Comparison of ENCODE assay signal across 27 cellular contexts in genomic region chr14:94395900-94396574, GRCh38. TPM values are rescaled to one million over a fixed set of nuclear protein-coding genes. Genes with fewer than 3 reads are reported as not detected.
DNase-seq lines count a peak whose midpoint lies in the region; ATAC-seq, FAIRE-seq and TF ChIP-seq lines count a peak whose summit lies in the region.
"Had no signal": no experiment of that assay in that cellular context is flagged by ENCODE, and none has a peak within 500 bp of the region (broad histone marks: within the 10 kb centered on the region; RNA-seq: fewer than 3 reads in every experiment).

No MANE protein-coding gene starts in this region.

- H3K79me2 ChIP-seq in HepG2 (ENCODE audit: insufficient read depth, low read length): peaks cover 3% of the 10 kb centered on the region

- H3K9ac ChIP-seq in HepG2 (ENCODE audit: insufficient read depth, low read depth, low read length): peak overlapping the region; percentile 72

- H4K20me1 ChIP-seq in HepG2 (ENCODE audit: insufficient read depth, low read length): no peaks in the 10 kb centered on the region

- intact Hi-C loops in activated CD4-positive, alpha-beta T cell treated with anti-CD3 and anti-CD28 coated beads for 36 hours (cut with DNase I, micrococcal nuclease): loop anchor here in 1 of 2 experiments (2.0 to 10.0 kb wide), 2 partner anchors 53 to 421 kb away; partner anchors contain the start of gene ASB2
- intact Hi-C loops in activated CD4-positive, alpha-beta T cell treated with anti-CD3 and anti-CD28 coated beads, Interleukin-2, amount 10 ng/mL, durations not matched to agents 24 days and 14 days (cut with micrococcal nuclease): loop anchor here (10.0 kb wide), 2 partner anchors 371 to 421 kb away; partner anchors contain the start of genes ASB2 and OTUB2
- intact Hi-C loops in HepG2 (cut with micrococcal nuclease; ENCODE audit: unreplicated experiment) (no loop called here), upper lobe of right lung (cut with DNase I) (no loop called here), natural killer cell (cut with micrococcal nuclease) (no loop called here), esophagus squamous epithelium (cut with DNase I) (no loop called here)

- no TSS peak for BruUV-seq in HepG2 (replicated peaks; lab: Mats Ljungman, UMichigan)

- CTCF ChIA-PET in activated CD4-positive, alpha-beta T cell treated with anti-CD3 and anti-CD28 coated beads for 36 hours (lab: Charles Lee): interaction anchor here (2.2 kb wide), 1 partner anchor 54 kb away, joined by 5 read pairs; no protein-coding TSS in a partner anchor
- CTCF ChIA-PET in HepG2 (lab: Yijun Ruan, JAX; ENCODE audit: low intra/inter-chr PET ratio, low total read pairs): no interaction called here

- H2AFZ ChIP-seq in HepG2 (ENCODE audit: low read length): no peak overlapping the region

- peak overlapping the region; percentile 87 for H3K27ac ChIP-seq in HepG2 (ENCODE audit: extremely low read length, insufficient read depth, low read length)
- H3K27ac ChIP-seq in upper lobe of right lung: peak overlapping the region; percentile 47
- no peak overlapping the region for H3K27ac ChIP-seq in esophagus squamous epithelium
- H3K27ac ChIP-seq: epithelial cell of prostate, right atrium auricular region, SK-N-MC, vagina had no signal

- 7% methylated on average over 4 of the region's 5 CpGs for WGBS in HepG2 (ENCODE audit: low lambda C conversion rate)
- WGBS in esophagus squamous epithelium, 2 donors: 45 to 67% methylated on average over 2 to 5 of the region's 5 CpGs

- H3K27ac Mint-ChIP-seq in activated CD4-positive, alpha-beta T cell treated with anti-CD3 and anti-CD28 coated beads for 36 hours: peak overlapping the region; percentile 95
- no peak overlapping the region for H3K27ac Mint-ChIP-seq in activated CD4-positive, alpha-beta T cell treated with anti-CD3 and anti-CD28 coated beads, Interleukin-2, amount 10 ng/mL, durations not matched to agents 24 days and 14 days
- no peak overlapping the region for H3K27ac Mint-ChIP-seq in natural killer cell
- H3K27ac Mint-ChIP-seq: T-helper 2 cell treated with Interferon-gamma antibody and Interleukin-4, amounts not matched to agents 5 μg/mL and 100 μg/mL, for 36 hours had no signal

- TF ChIP-seq EP300 in HepG2 (IDR thresholded peaks at IDR 0.05; ENCODE audit: low read depth in 2 of 2, low read length in 2 of 2): peak; percentile 96 to 99
- TF ChIP-seq EP300 in HepG2 (CRISPR knock-in tag; IDR thresholded peaks at IDR 0.05; ENCODE audit: borderline replicate concordance): peak; percentile 96

- no peak for DNase-seq in activated CD4-positive, alpha-beta T cell treated with anti-CD3 and anti-CD28 coated beads for 36 hours
- DNase-seq in activated CD4-positive, alpha-beta T cell treated with anti-CD3 and anti-CD28 coated beads, Interleukin-2, amount 10 ng/mL, durations not matched to agents 24 days and 14 days: no peak
- DNase-seq in SHP77 (lab: John Stamatoyannopoulos, UW) (peak; percentile 53 to 73), HepG2 (ENCODE audit: low spot score) (peak; percentile 99), upper lobe of right lung (no peak), natural killer cell (no peak), esophagus squamous epithelium (lab: John Stamatoyannopoulos, UW) (no peak)
- DNase-seq: activated CD8-positive, alpha-beta memory T cell treated with anti-CD3 and anti-CD28 coated beads for 24 hours; activated naive CD4-positive, alpha-beta T cell treated with anti-CD3 and anti-CD28 coated beads, Interleukin-2, amount 50 U/mL, for 16 hours; activated T-cell treated with anti-CD3 and anti-CD28 coated beads, Interleukin-2, amount 50 U/mL, for 48 hours; anterior cingulate cortex; BE2C; caudate nucleus; foreskin fibroblast; hypothalamus; mammary epithelial cell; NCI-H2171 treated with DMSO at 0.1 percent for 48 hours; nucleus accumbens had no signal

- H3K4me3 Mint-ChIP-seq in activated CD4-positive, alpha-beta T cell treated with anti-CD3 and anti-CD28 coated beads for 36 hours: no peak overlapping the region
- no peak overlapping the region for H3K4me3 Mint-ChIP-seq in activated CD4-positive, alpha-beta T cell treated with anti-CD3 and anti-CD28 coated beads, Interleukin-2, amount 10 ng/mL, durations not matched to agents 24 days and 14 days
- H3K4me3 Mint-ChIP-seq in natural killer cell: no peak overlapping the region
- H3K4me3 Mint-ChIP-seq: T-helper 2 cell treated with Interferon-gamma antibody and Interleukin-4, amounts not matched to agents 5 μg/mL and 100 μg/mL, for 36 hours had no signal

- in situ Hi-C loops in HepG2 (cut with HindIII; ENCODE audit: extremely low pct_ligation_motif_present, low pct_unique_long_range_greater_than_20kb): no loop called here

- H3K9me3 ChIP-seq in HepG2 (ENCODE audit: low read length) (no peaks in the 10 kb centered on the region), upper lobe of right lung (no peaks in the 10 kb centered on the region), esophagus squamous epithelium (no peaks in the 10 kb centered on the region)
- H3K9me3 ChIP-seq: BE2C, right atrium auricular region, vagina had no signal

- H3K27me3 Mint-ChIP-seq in activated CD4-positive, alpha-beta T cell treated with anti-CD3 and anti-CD28 coated beads for 36 hours: peaks cover 14% of the 10 kb centered on the region
- peaks cover 11% of the 10 kb centered on the region for H3K27me3 Mint-ChIP-seq in activated CD4-positive, alpha-beta T cell treated with anti-CD3 and anti-CD28 coated beads, Interleukin-2, amount 10 ng/mL, durations not matched to agents 24 days and 14 days
- H3K27me3 Mint-ChIP-seq in natural killer cell (ENCODE audit: low read depth in 2 of 2): peaks cover 11 to 47% of the 10 kb centered on the region in 2 donors

- TF ChIP-seq RAD21 in HepG2 (CRISPR knock-in tag; IDR thresholded peaks at IDR 0.05): peak; percentile 34; the same call in 1 of the 2 replicates

- ATAC-seq in activated CD4-positive, alpha-beta T cell treated with anti-CD3 and anti-CD28 coated beads for 36 hours: no peak
- ATAC-seq in HepG2: peak; percentile 91
- peak; percentile 53 for ATAC-seq in upper lobe of right lung
- no peak for ATAC-seq in natural killer cell
- no peak for ATAC-seq in HG03442 (IDR thresholded peaks at IDR 0.05; ENCODE audit: unreplicated experiment)

- peak overlapping the region; percentile 87 for H3K4me2 ChIP-seq in HepG2 (ENCODE audit: low read depth, low read length)

- H3K36me3 ChIP-seq in HepG2 (replicated peaks in 1 of 2; ENCODE audit: control insufficient read depth in 1 of 2, insufficient read depth in 2 of 2, low read length in 2 of 2): no peaks in the 10 kb centered on the region
- H3K36me3 ChIP-seq in upper lobe of right lung: no peaks in the 10 kb centered on the region
- H3K36me3 ChIP-seq in esophagus squamous epithelium: no peaks in the 10 kb centered on the region
- H3K36me3 ChIP-seq: BE2C, right atrium auricular region, vagina had no signal

- no peaks in the 10 kb centered on the region for H3K9me3 Mint-ChIP-seq in activated CD4-positive, alpha-beta T cell treated with anti-CD3 and anti-CD28 coated beads for 36 hours (ENCODE audit: low read depth)
- H3K9me3 Mint-ChIP-seq in activated CD4-positive, alpha-beta T cell treated with anti-CD3 and anti-CD28 coated beads, Interleukin-2, amount 10 ng/mL, durations not matched to agents 24 days and 14 days: no peaks in the 10 kb centered on the region
- no peaks in the 10 kb centered on the region for H3K9me3 Mint-ChIP-seq in natural killer cell
- H3K9me3 Mint-ChIP-seq: T-helper 2 cell treated with Interferon-gamma antibody and Interleukin-4, amounts not matched to agents 5 μg/mL and 100 μg/mL, for 36 hours had no signal

- TF ChIP-seq POLR2A in HepG2 (IDR thresholded peaks at IDR 0.05; ENCODE audit: insufficient read depth in 1 of 2, low read depth in 2 of 2, low read length in 2 of 2): peak; percentile 55 to 59; a peak in 3 of 4 replicates
- TF ChIP-seq POLR2A in esophagus squamous epithelium (IDR thresholded peaks at IDR 0.05): no peak

- peaks cover 100% of the 10 kb centered on the region for H3K4me1 ChIP-seq in HepG2 (ENCODE audit: insufficient read depth, low read length)
- H3K4me1 ChIP-seq in upper lobe of right lung: peaks cover 29% of the 10 kb centered on the region
- peaks cover 0 to 9% (median 6%) of the 10 kb centered on the region in 3 donors for H3K4me1 ChIP-seq in esophagus squamous epithelium
- H3K4me1 ChIP-seq: BE2C, right atrium auricular region had no signal

- H3K27me3 ChIP-seq in HepG2 (ENCODE audit: control insufficient read depth in 1 of 2, insufficient read depth in 2 of 2, low read length in 2 of 2): no peaks in the 10 kb centered on the region
- H3K27me3 ChIP-seq in upper lobe of right lung: no peaks in the 10 kb centered on the region
- peaks cover 0 to 17% (median 0%) of the 10 kb centered on the region in 4 donors for H3K27me3 ChIP-seq in esophagus squamous epithelium
- H3K27me3 ChIP-seq: right atrium auricular region, vagina had no signal

- H3K4me3 ChIP-seq in HepG2 (replicated peaks in 1 of 3; ENCODE audit: insufficient read depth in 1 of 3, low read depth in 2 of 3, low read length in 3 of 3) (peak overlapping the region in 2 of 3 experiments; percentile 35 to 67; a peak in 2 of 6 replicates), upper lobe of right lung (no peak overlapping the region), esophagus squamous epithelium (no peak overlapping the region)
- H3K4me3 ChIP-seq: right atrium auricular region, SK-N-MC, vagina had no signal

- TF ChIP-seq CTCF in HepG2 (CRISPR knock-in tag; IDR thresholded peaks at IDR 0.05) (no peak), upper lobe of right lung (IDR thresholded peaks at IDR 0.05) (no peak), natural killer cell (IDR thresholded peaks at IDR 0.05) (no peak), esophagus squamous epithelium (IDR thresholded peaks at IDR 0.05) (no peak)

- peak; percentile 95 for FAIRE-seq in HepG2 (lab: Jason Lieb, UNC)
- FAIRE-seq: A204.1, G401.6, islet of Langerhans had no signal

- POLR2A ChIA-PET in activated CD4-positive, alpha-beta T cell treated with anti-CD3 and anti-CD28 coated beads for 36 hours (lab: Charles Lee): no interaction called here
- POLR2A ChIA-PET in HepG2 (lab: Yijun Ruan, JAX): interaction anchor here (0.8 to 8.9 kb wide), 14 partner anchors 8 to 437 kb away, joined by 3 to 180 read pairs (median 5); partner anchors contain the start of genes SERPINA1, SERPINA10 and SERPINA6

- peaks cover 6% of the 10 kb centered on the region for H3K36me3 Mint-ChIP-seq in activated CD4-positive, alpha-beta T cell treated with anti-CD3 and anti-CD28 coated beads for 36 hours (ENCODE audit: low read depth)
- H3K36me3 Mint-ChIP-seq in activated CD4-positive, alpha-beta T cell treated with anti-CD3 and anti-CD28 coated beads, Interleukin-2, amount 10 ng/mL, durations not matched to agents 24 days and 14 days (ENCODE audit: low read depth): no peaks in the 10 kb centered on the region
- no peaks in the 10 kb centered on the region for H3K36me3 Mint-ChIP-seq in natural killer cell

- peaks cover 54% of the 10 kb centered on the region for H3K4me1 Mint-ChIP-seq in activated CD4-positive, alpha-beta T cell treated with anti-CD3 and anti-CD28 coated beads for 36 hours
- H3K4me1 Mint-ChIP-seq in activated CD4-positive, alpha-beta T cell treated with anti-CD3 and anti-CD28 coated beads, Interleukin-2, amount 10 ng/mL, durations not matched to agents 24 days and 14 days: peaks cover 37% of the 10 kb centered on the region
- H3K4me1 Mint-ChIP-seq in natural killer cell: peaks cover 12 to 15% of the 10 kb centered on the region in 2 donors

RNA-seq across cellular contexts. Expression of gene SERPINA1, which starts 7.6 kb away (rescaled TPM):
- 100 to 1,000 TPM; 102 to 140 TPM for total RNA-seq in activated CD4-positive, alpha-beta T cell treated with anti-CD3 and anti-CD28 coated beads for 36 hours
- total RNA-seq in activated CD4-positive, alpha-beta T cell treated with anti-CD3 and anti-CD28 coated beads, Interleukin-2, amount 10 ng/mL, durations not matched to agents 24 days and 14 days: 0.59 and 0.96 TPM in 2 replicates
- total RNA-seq in HepG2 (2016; rRNA removed; fragmentation: Illumina TruSeq; extraction: Trizol): 2,013 and 3,266 TPM in 2 replicates
- total RNA-seq in HepG2 (2016; cell fraction: cytosol; rRNA removed; fragmentation: Illumina TruSeq; extraction: Trizol; ENCODE audit: low read depth): 1,032 and 1,133 TPM in 2 replicates
- total RNA-seq in HepG2 (2016; cell fraction: insoluble cytoplasmic fraction; rRNA removed; fragmentation: Illumina TruSeq; extraction: Trizol): 1,778 and 3,168 TPM in 2 replicates
- total RNA-seq in HepG2 (2016; cell fraction: membrane; rRNA removed; fragmentation: Illumina TruSeq; extraction: Trizol): 2,429 and 2,540 TPM in 2 replicates
- total RNA-seq in HepG2 (2016; cell fraction: nucleus; rRNA removed; fragmentation: Illumina TruSeq; extraction: Trizol): 3,105 and 3,600 TPM in 2 replicates
- polyA plus RNA-seq in HepG2 (2011; rRNA removed): 11,015 and 14,177 TPM in 2 replicates
- 9,533 and 11,655 TPM in 2 replicates for polyA plus RNA-seq in HepG2 (2011; cell fraction: cytosol; rRNA removed)
- polyA plus RNA-seq in HepG2 (2011; cell fraction: nucleus; rRNA removed): 2,313 and 3,208 TPM in 2 replicates
- polyA plus RNA-seq in HepG2 (2012): 7,481 and 10,843 TPM in 2 replicates
- polyA plus RNA-seq in HepG2 (2016; cell fraction: cytosol; fragmentation: Illumina TruSeq; extraction: Trizol; ENCODE audit: low read depth): 4,767 and 4,962 TPM in 2 replicates
- polyA plus RNA-seq in HepG2 (2016; cell fraction: insoluble cytoplasmic fraction; fragmentation: Illumina TruSeq; extraction: Trizol; ENCODE audit: low read depth): 4,118 and 4,730 TPM in 2 replicates
- 6,083 and 6,679 TPM in 2 replicates for polyA plus RNA-seq in HepG2 (2016; cell fraction: membrane; fragmentation: Illumina TruSeq; extraction: Trizol; ENCODE audit: low read depth)
- 8,870 and 9,648 TPM in 2 replicates for polyA plus RNA-seq in HepG2 (2016; cell fraction: nucleus; fragmentation: Illumina TruSeq; extraction: Trizol; ENCODE audit: insufficient read depth, low read depth)
- polyA minus RNA-seq in HepG2 (2011; rRNA and poly(A)+ RNA removed; ENCODE audit: low replicate concordance): 7.6 and 11,192 TPM in 2 replicates
- polyA minus RNA-seq in HepG2 (2011; cell fraction: cytosol; rRNA and poly(A)+ RNA removed): 3,443 and 4,995 TPM in 2 replicates
- 1,177 and 2,207 TPM in 2 replicates for polyA minus RNA-seq in HepG2 (2011; cell fraction: nucleus; rRNA and poly(A)+ RNA removed)
- 1,017 TPM for total RNA-seq in upper lobe of right lung
- total RNA-seq in natural killer cell: 10 to 100 TPM; 12.7 to 65.3 (median 48.3) TPM
- 10 to 100 TPM in 1 of 4 donors, 1 to 10 TPM in 3; 1.7 to 16.4 (median 5.8) TPM for total RNA-seq in esophagus squamous epithelium

RNA-seq across cellular contexts. Expression of gene SERPINA2, which starts 29.5 kb away (rescaled TPM):
- not detected for total RNA-seq in activated CD4-positive, alpha-beta T cell treated with anti-CD3 and anti-CD28 coated beads for 36 hours
- total RNA-seq in activated CD4-positive, alpha-beta T cell treated with anti-CD3 and anti-CD28 coated beads, Interleukin-2, amount 10 ng/mL, durations not matched to agents 24 days and 14 days: not detected in 2 replicates
- total RNA-seq in HepG2 (2016; rRNA removed; fragmentation: Illumina TruSeq; extraction: Trizol) (0.24 TPM in 1 of 2 replicates, not detected in the other), upper lobe of right lung (not detected), natural killer cell (not detected), esophagus squamous epithelium (not detected)
- total RNA-seq in HepG2 (2016; cell fraction: cytosol; rRNA removed; fragmentation: Illumina TruSeq; extraction: Trizol; ENCODE audit: low read depth): not detected in 2 replicates
- total RNA-seq in HepG2 (2016; cell fraction: insoluble cytoplasmic fraction; rRNA removed; fragmentation: Illumina TruSeq; extraction: Trizol): 0.21 TPM in 1 of 2 replicates, not detected in the other
- total RNA-seq in HepG2 (2016; cell fraction: membrane; rRNA removed; fragmentation: Illumina TruSeq; extraction: Trizol): not detected in 2 replicates
- total RNA-seq in HepG2 (2016; cell fraction: nucleus; rRNA removed; fragmentation: Illumina TruSeq; extraction: Trizol): not detected in 2 replicates
- polyA plus RNA-seq in HepG2 (2011; rRNA removed): 0.08 TPM in 1 of 2 replicates, not detected in the other
- not detected in 2 replicates for polyA plus RNA-seq in HepG2 (2011; cell fraction: cytosol; rRNA removed)
- 0.81 and 0.84 TPM in 2 replicates for polyA plus RNA-seq in HepG2 (2011; cell fraction: nucleus; rRNA removed)
- 0.17 TPM in 1 of 2 replicates, not detected in the other for polyA plus RNA-seq in HepG2 (2012)
- polyA plus RNA-seq in HepG2 (2016; cell fraction: cytosol; fragmentation: Illumina TruSeq; extraction: Trizol; ENCODE audit: low read depth): not detected in 2 replicates
- not detected in 2 replicates for polyA plus RNA-seq in HepG2 (2016; cell fraction: insoluble cytoplasmic fraction; fragmentation: Illumina TruSeq; extraction: Trizol; ENCODE audit: low read depth)
- 0.21 TPM in 1 of 2 replicates, not detected in the other for polyA plus RNA-seq in HepG2 (2016; cell fraction: membrane; fragmentation: Illumina TruSeq; extraction: Trizol; ENCODE audit: low read depth)
- polyA plus RNA-seq in HepG2 (2016; cell fraction: nucleus; fragmentation: Illumina TruSeq; extraction: Trizol; ENCODE audit: insufficient read depth, low read depth): not detected in 2 replicates
- polyA minus RNA-seq in HepG2 (2011; rRNA and poly(A)+ RNA removed; ENCODE audit: low replicate concordance): not detected in 2 replicates
- polyA minus RNA-seq in HepG2 (2011; cell fraction: cytosol; rRNA and poly(A)+ RNA removed): not detected in 2 replicates
- polyA minus RNA-seq in HepG2 (2011; cell fraction: nucleus; rRNA and poly(A)+ RNA removed): 0.87 and 1.4 TPM in 2 replicates
- total RNA-seq: mammary epithelial cell, right atrium auricular region, vagina had no signal
- polyA plus RNA-seq: mammary epithelial cell had no signal

RNA-seq across cellular contexts. Expression of gene SERPINA11, which starts 56.6 kb away (rescaled TPM):
- not detected for total RNA-seq in activated CD4-positive, alpha-beta T cell treated with anti-CD3 and anti-CD28 coated beads for 36 hours
- not detected in 2 replicates for total RNA-seq in activated CD4-positive, alpha-beta T cell treated with anti-CD3 and anti-CD28 coated beads, Interleukin-2, amount 10 ng/mL, durations not matched to agents 24 days and 14 days
- total RNA-seq in HepG2 (2016; rRNA removed; fragmentation: Illumina TruSeq; extraction: Trizol) (9.8 and 21.2 TPM in 2 replicates), upper lobe of right lung (not detected), natural killer cell (not detected), esophagus squamous epithelium (not detected)
- total RNA-seq in HepG2 (2016; cell fraction: cytosol; rRNA removed; fragmentation: Illumina TruSeq; extraction: Trizol; ENCODE audit: low read depth): 4.9 TPM in 2 replicates
- total RNA-seq in HepG2 (2016; cell fraction: insoluble cytoplasmic fraction; rRNA removed; fragmentation: Illumina TruSeq; extraction: Trizol): 7.7 and 19.9 TPM in 2 replicates
- total RNA-seq in HepG2 (2016; cell fraction: membrane; rRNA removed; fragmentation: Illumina TruSeq; extraction: Trizol): 6.8 and 7.2 TPM in 2 replicates
- total RNA-seq in HepG2 (2016; cell fraction: nucleus; rRNA removed; fragmentation: Illumina TruSeq; extraction: Trizol): 17.5 and 21.4 TPM in 2 replicates
- 131 and 142 TPM in 2 replicates for polyA plus RNA-seq in HepG2 (2011; rRNA removed)
- 228 and 231 TPM in 2 replicates for polyA plus RNA-seq in HepG2 (2011; cell fraction: cytosol; rRNA removed)
- 105 and 121 TPM in 2 replicates for polyA plus RNA-seq in HepG2 (2011; cell fraction: nucleus; rRNA removed)
- polyA plus RNA-seq in HepG2 (2012): 284 and 307 TPM in 2 replicates
- 9.3 and 10.7 TPM in 2 replicates for polyA plus RNA-seq in HepG2 (2016; cell fraction: cytosol; fragmentation: Illumina TruSeq; extraction: Trizol; ENCODE audit: low read depth)
- 10.5 and 15.9 TPM in 2 replicates for polyA plus RNA-seq in HepG2 (2016; cell fraction: insoluble cytoplasmic fraction; fragmentation: Illumina TruSeq; extraction: Trizol; ENCODE audit: low read depth)
- polyA plus RNA-seq in HepG2 (2016; cell fraction: membrane; fragmentation: Illumina TruSeq; extraction: Trizol; ENCODE audit: low read depth): 8.6 and 9.0 TPM in 2 replicates
- polyA plus RNA-seq in HepG2 (2016; cell fraction: nucleus; fragmentation: Illumina TruSeq; extraction: Trizol; ENCODE audit: insufficient read depth, low read depth): 40.1 and 45.5 TPM in 2 replicates
- 88.7 TPM in 1 of 2 replicates, not detected in the other for polyA minus RNA-seq in HepG2 (2011; rRNA and poly(A)+ RNA removed; ENCODE audit: low replicate concordance)
- 75.9 and 114 TPM in 2 replicates for polyA minus RNA-seq in HepG2 (2011; cell fraction: cytosol; rRNA and poly(A)+ RNA removed)
- 62.1 and 71.2 TPM in 2 replicates for polyA minus RNA-seq in HepG2 (2011; cell fraction: nucleus; rRNA and poly(A)+ RNA removed)
- total RNA-seq: right atrium auricular region, vagina had no signal

Comparison
In these comparisons a context has a peak if more than half of its experiments do, and no peak if none do; other contexts are left out.
1. ATAC-seq: peak in HepG2 (single experiment) and upper lobe of right lung (single experiment); none in activated CD4-positive, alpha-beta T cell treated with anti-CD3 and anti-CD28 coated beads for 36 hours (single experiment), natural killer cell (0 of 3) and HG03442 (single experiment).
2. DNase-seq: peak in SHP77 (2 of 2) and HepG2 (single experiment); none in activated CD4-positive, alpha-beta T cell treated with anti-CD3 and anti-CD28 coated beads for 36 hours (single experiment), activated CD4-positive, alpha-beta T cell treated with anti-CD3 and anti-CD28 coated beads, Interleukin-2, amount 10 ng/mL, durations not matched to agents 24 days and 14 days (single experiment), upper lobe of right lung (single experiment), natural killer cell (single experiment) and esophagus squamous epithelium (single experiment).
3. H3K27ac ChIP-seq: peak in HepG2 (single experiment) and upper lobe of right lung (single experiment); none in esophagus squamous epithelium (0 of 4).
4. H3K4me3 ChIP-seq: peak in HepG2 (2 of 3); none in upper lobe of right lung (single experiment) and esophagus squamous epithelium (0 of 4).
5. POLR2A ChIP-seq: peak in HepG2 (2 of 2); none in esophagus squamous epithelium (0 of 4).